Comparison of ENCODE assay signal across 15 cellular contexts in genomic region chr20:20732641-20733040, GRCh38. TPM values are rescaled to one million over a fixed set of nuclear protein-coding genes. Genes with fewer than 3 reads are reported as not detected.
DNase-seq lines count a peak whose midpoint lies in the region; ATAC-seq and TF ChIP-seq lines count a peak whose summit lies in the region.
"Had no signal": no experiment of that assay in that cellular context is flagged by ENCODE, and none has a peak within 500 bp of the region (broad histone marks: within the 10 kb centered on the region; RNA-seq: fewer than 3 reads in every experiment).

No MANE protein-coding gene starts in this region.

- H3K9me3 ChIP-seq in heart left ventricle (no peaks in the 10 kb centered on the region), gastroesophageal sphincter (no peaks in the 10 kb centered on the region), thoracic aorta (no peaks in the 10 kb centered on the region)
- H3K9me3 ChIP-seq: tibial nerve had no signal

- H3K4me1 ChIP-seq in heart left ventricle (peaks cover 0 to 42% (median 22%) of the 10 kb centered on the region in 12 donors), gastroesophageal sphincter (peaks cover 0 to 11% (median 0%) of the 10 kb centered on the region in 3 donors), thoracic aorta (ENCODE audit: control insufficient read depth in 1 of 2, low read depth in 2 of 2) (peaks cover 16 to 31% of the 10 kb centered on the region in 2 donors)

- TF ChIP-seq POLR2A in heart left ventricle (IDR thresholded peaks at IDR 0.05) (no peak), gastroesophageal sphincter (IDR thresholded peaks at IDR 0.05) (no peak)

- DNase-seq in heart left ventricle, result no peak
- no peak for DNase-seq in Right ventricle myocardium inferior (ENCODE audit: missing footprints)
- DNase-seq in NCI-H446 treated with DMSO at 0.1 percent for 48 hours (lab: John Stamatoyannopoulos, UW), result peak; percentile 19
- DNase-seq in thoracic aorta (ENCODE audit: low spot score), result no peak
- no peak for DNase-seq in occipital lobe (lab: John Stamatoyannopoulos, UW)
- DNase-seq: activated CD4-positive, alpha-beta T cell treated with anti-CD3 and anti-CD28 coated beads, Interleukin-2, amount 50 U/mL, for 4 hours; anterior cingulate cortex; NCI-H1436 treated with DMSO at 0.1 percent for 48 hours; NCI-H748 treated with DMSO at 0.1 percent for 48 hours; T1000 had no signal

- no peaks in the 10 kb centered on the region for H3K36me3 ChIP-seq in heart left ventricle
- H3K36me3 ChIP-seq in gastroesophageal sphincter, result no peaks in the 10 kb centered on the region
- no peaks in the 10 kb centered on the region for H3K36me3 ChIP-seq in thoracic aorta
- H3K36me3 ChIP-seq: tibial nerve had no signal

- 73 to 82% (median 80%) methylated on average over 4 of the region's 4 CpGs for WGBS in heart left ventricle, 4 donors
- WGBS in gastroesophageal sphincter (ENCODE audit: low coverage in 1 of 2), 2 donors, result 79 to 93% methylated on average over 2 to 4 of the region's 4 CpGs

- H3K27ac ChIP-seq in heart left ventricle (peak overlapping the region; percentile 40 to 85 (median 74)), gastroesophageal sphincter (peak overlapping the region in 3 of 4 donors; percentile 7 to 69 (median 62)), thoracic aorta (peak overlapping the region; percentile 74 to 77)

- intact Hi-C loops in heart left ventricle (cut with DNase I), result no loop called here
- intact Hi-C loops in Right ventricle myocardium inferior (cut with DNase I), result no loop called here

- ATAC-seq in heart left ventricle (peak in 1 of 4 donors; percentile 29), Right ventricle myocardium inferior (no peak), gastroesophageal sphincter (no peak), thoracic aorta (ENCODE audit: insufficient number of reproducible peaks, low FRiP score, low read depth) (no peak), HG02642 (IDR thresholded peaks at IDR 0.05; ENCODE audit: poor library complexity, unreplicated experiment) (no peak), GM18517 (IDR thresholded peaks at IDR 0.05; ENCODE audit: unreplicated experiment) (no peak)
- ATAC-seq: natural killer cell treated with Interleukin-12 subunit alpha and Interleukin-12 subunit beta and Interleukin-15 and Interleukin-18, amount 100 ng/mL, for 72 hours had no signal

- H3K4me3 ChIP-seq in heart left ventricle, result no peak overlapping the region
- no peak overlapping the region for H3K4me3 ChIP-seq in gastroesophageal sphincter
- no peak overlapping the region for H3K4me3 ChIP-seq in thoracic aorta
- H3K4me3 ChIP-seq: tibial nerve had no signal

- TF ChIP-seq CTCF in heart left ventricle (IDR thresholded peaks at IDR 0.05) (no peak), gastroesophageal sphincter (IDR thresholded peaks at IDR 0.05) (no peak), thoracic aorta (IDR thresholded peaks at IDR 0.05) (no peak)

- no peak for TF ChIP-seq EP300 in gastroesophageal sphincter (IDR thresholded peaks at IDR 0.05)

- no peaks in the 10 kb centered on the region for H3K27me3 ChIP-seq in heart left ventricle
- H3K27me3 ChIP-seq in gastroesophageal sphincter, result no peaks in the 10 kb centered on the region
- H3K27me3 ChIP-seq in thoracic aorta (replicated peaks; ENCODE audit: insufficient read depth), result no peaks in the 10 kb centered on the region
- H3K27me3 ChIP-seq: tibial nerve had no signal

RNA-seq across cellular contexts. Expression of gene RALGAPA2, which starts 20.2 kb away (rescaled TPM):
- total RNA-seq in heart left ventricle (10 to 100 TPM; 13.2 to 33.8 (median 25.4) TPM), Right ventricle myocardium inferior (16.5 TPM), gastroesophageal sphincter (10 to 100 TPM; 18.4 to 27.4 (median 25.2) TPM), thoracic aorta (10 to 100 TPM; 20.3 to 48.3 TPM), occipital lobe (63.9 TPM)
- 10 to 100 TPM in 1 of 2 donors, 1 to 10 TPM in 1; 5.6 to 19.6 TPM for polyA plus RNA-seq in heart left ventricle
